In the genomic region with DNA sequence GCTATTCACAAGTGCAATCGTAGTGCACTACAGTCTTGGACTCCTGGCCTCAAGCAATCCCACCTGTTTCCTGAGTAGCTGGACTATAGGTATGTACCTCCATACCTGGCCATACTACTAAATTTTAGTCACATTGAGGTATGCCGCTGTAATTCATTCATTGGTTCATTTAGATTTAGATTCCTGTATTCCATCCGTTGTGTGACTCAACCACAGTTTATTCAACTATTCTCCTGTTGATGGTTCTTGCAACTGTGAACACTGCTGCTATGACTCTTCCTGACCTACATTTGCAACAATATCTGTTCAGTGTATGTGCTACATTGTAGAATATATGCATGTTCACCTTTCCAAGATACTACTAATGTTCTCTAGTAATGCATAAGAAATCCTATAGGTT, we compare ENCODE assay signal across 17 cellular contexts. TPM values are rescaled to one million over a fixed set of nuclear protein-coding genes. Genes with fewer than 3 reads are reported as not detected.
"Had no signal": no experiment of that assay in that cellular context is flagged by ENCODE, and none has a peak within 500 bp of the region (broad histone marks: within the 10 kb centered on the region; RNA-seq: fewer than 3 reads in every experiment).

No MANE protein-coding gene starts in this region.

- ATAC-seq: natural killer cell treated with Interleukin-12 subunit alpha and Interleukin-12 subunit beta and Interleukin-15 and Interleukin-18, amount 100 ng/mL, for 72 hours; stimulated activated effector memory CD8-positive, alpha-beta T cell treated with anti-CD3 and anti-CD28 coated beads, Interleukin-12 subunit alpha, Interleukin-12 subunit beta, amount 100 ng/mL, for 72 hours had no signal

- H3K27me3 ChIP-seq: esophagus squamous epithelium, ovary, right atrium auricular region, upper lobe of right lung had no signal

- H3K9me3 ChIP-seq: esophagus squamous epithelium, ovary, right atrium auricular region, tibial artery, upper lobe of right lung had no signal

- H3K27ac ChIP-seq: neural progenitor cell, ovary, right atrium auricular region, tibial artery, upper lobe of right lung had no signal

- H3K4me3 ChIP-seq: esophagus squamous epithelium, neural progenitor cell, ovary, right atrium auricular region, tibial artery, upper lobe of right lung had no signal

- H3K4me2 ChIP-seq: neural progenitor cell had no signal

- FAIRE-seq: islet of Langerhans, small intestine had no signal

- H3K9ac ChIP-seq: neural progenitor cell had no signal

- H3K36me3 ChIP-seq: esophagus squamous epithelium, neural progenitor cell, ovary, right atrium auricular region, tibial artery, upper lobe of right lung had no signal

- DNase-seq: effector memory CD4-positive, alpha-beta T cell; esophagus squamous epithelium; foreskin melanocyte; hippocampal formation; nucleus accumbens; ovary; small intestine; stimulated activated CD4-positive, alpha-beta T cell treated with anti-CD3 and anti-CD28 coated beads, Interleukin-4, amount 100 ng/mL, for 1 hour; stimulated activated CD8-positive, alpha-beta memory T cell treated with anti-CD3 and anti-CD28 coated beads, Interleukin-4, amount 100 ng/mL, for 48 hours; upper lobe of right lung had no signal

- H3K4me1 ChIP-seq: right atrium auricular region, tibial artery, upper lobe of right lung had no signal

- H2AFZ ChIP-seq: neural progenitor cell had no signal

RNA-seq across cellular contexts. Expression of gene EIF5AL1, which starts 58.9 kb away (rescaled TPM):
- total RNA-seq: mesothelial cell of epicardium had no signal
